26 cellular contexts compared by ENCODE assay signal in genomic region chr1:36763771-36764170, GRCh38.
"Had no signal": no experiment of that assay in that cellular context is flagged by ENCODE, and none has a peak within 500 bp of the region (broad histone marks: within the 10 kb centered on the region; RNA-seq: fewer than 3 reads in every experiment).

No MANE protein-coding gene starts in this region.

- H3K27me3 ChIP-seq: brain microvascular endothelial cell, foreskin keratinocyte, tibial nerve had no signal

- ATAC-seq: foreskin keratinocyte; stimulated activated naive B cell treated with anti-CD40 and anti-IgM and Interleukin-4, amounts not matched to agents 10 μg/mL and 1 μg/mL and 100 μg/mL, for 72 hours had no signal

- H3K4me3 ChIP-seq: esophagus muscularis mucosa, left ventricle myocardium inferior, lung, sigmoid colon, tibial nerve had no signal

- H3K9me3 ChIP-seq: sigmoid colon had no signal

- FAIRE-seq: astrocyte, small intestine, TTC549 had no signal

- DNase-seq: activated CD4-positive, alpha-beta memory T cell treated with anti-CD3 and anti-CD28 coated beads, Interleukin-2, amount 10 ng/mL, durations not matched to agents 7 days and 5 days; activated CD4-positive, alpha-beta T cell treated with anti-CD3 and anti-CD28 coated beads, Interleukin-2, amount 10 ng/mL, durations not matched to agents 24 days and 14 days; activated CD4-positive, CD25-positive, alpha-beta regulatory T cell treated with anti-CD3 and anti-CD28 coated beads, Interleukin-2, amount 50 U/mL, for 72 hours; activated CD8-positive, alpha-beta memory T cell treated with anti-CD3 and anti-CD28 coated beads, Interleukin-2, amount 50 U/mL, for 48 hours; activated gamma-delta T cell; activated naive CD4-positive, alpha-beta T cell treated with anti-CD3 and anti-CD28 coated beads, Interleukin-2, amount 10 ng/mL, durations not matched to agents 7 days and 5 days; activated T-cell treated with anti-CD3 and anti-CD28 coated beads, Interleukin-2, amount 50 U/mL, for 24 hours; amniotic stem cell; brain microvascular endothelial cell; caudate nucleus; foreskin keratinocyte; left ventricle myocardium inferior; naive B cell; sigmoid colon; small intestine; stimulated activated CD4-positive, alpha-beta T cell treated with anti-CD3 and anti-CD28 coated beads, Interleukin-1b, Interleukin-23, amount 100 ng/mL, for 48 hours; stimulated activated CD4-positive, alpha-beta T cell treated with anti-CD3 and anti-CD28 coated beads, Interleukin-4, amount 100 ng/mL, for 4 hours; stimulated activated CD8-positive, alpha-beta memory T cell treated with anti-CD3 and anti-CD28 coated beads, Interleukin-4, amount 100 ng/mL, for 48 hours; stimulated activated naive B cell treated with anti-CD40 and anti-IgM and Interleukin-4, amounts not matched to agents 10 μg/mL and 1 μg/mL and 100 μg/mL, for 72 hours; SW 1271; T-helper 9 cell had no signal

- H3K36me3 ChIP-seq: brain microvascular endothelial cell, esophagus muscularis mucosa, left ventricle myocardium inferior, sigmoid colon, tibial nerve had no signal

- H3K4me1 ChIP-seq: esophagus muscularis mucosa, foreskin keratinocyte, left ventricle myocardium inferior, sigmoid colon, tibial nerve had no signal

- H3K27ac ChIP-seq: brain microvascular endothelial cell, esophagus muscularis mucosa, foreskin keratinocyte, left ventricle myocardium inferior, sigmoid colon, tibial nerve had no signal
